ENCODE assay signal across 1 cellular context in the genomic region with DNA sequence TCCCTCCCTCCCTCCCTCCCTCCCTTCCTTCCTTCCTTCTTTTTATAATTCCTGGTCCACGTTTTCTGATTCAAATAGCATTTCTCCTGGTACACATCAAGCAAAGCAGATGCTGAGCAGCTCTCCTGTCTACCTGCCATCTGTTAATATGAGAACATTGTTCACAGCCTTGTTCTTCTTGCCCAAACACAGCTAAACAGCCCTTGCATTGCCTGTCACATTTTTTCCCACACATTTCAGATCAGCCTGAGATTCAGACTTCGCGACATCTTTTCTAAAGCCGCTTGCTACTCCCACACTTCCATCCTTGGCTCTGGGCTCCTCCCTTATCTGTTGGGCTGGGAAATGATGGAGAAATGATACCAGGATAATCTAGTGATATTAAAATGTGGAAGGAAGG.
TF ChIP-seq lines count a peak whose summit lies in the region.

No MANE protein-coding gene starts in this region.

TF ChIP-seq in GM23338, 12 proteins besides CTCF, POLR2A, EP300 and RAD21 (continued from another document):
- TF ChIP-seq, protein P1, sequence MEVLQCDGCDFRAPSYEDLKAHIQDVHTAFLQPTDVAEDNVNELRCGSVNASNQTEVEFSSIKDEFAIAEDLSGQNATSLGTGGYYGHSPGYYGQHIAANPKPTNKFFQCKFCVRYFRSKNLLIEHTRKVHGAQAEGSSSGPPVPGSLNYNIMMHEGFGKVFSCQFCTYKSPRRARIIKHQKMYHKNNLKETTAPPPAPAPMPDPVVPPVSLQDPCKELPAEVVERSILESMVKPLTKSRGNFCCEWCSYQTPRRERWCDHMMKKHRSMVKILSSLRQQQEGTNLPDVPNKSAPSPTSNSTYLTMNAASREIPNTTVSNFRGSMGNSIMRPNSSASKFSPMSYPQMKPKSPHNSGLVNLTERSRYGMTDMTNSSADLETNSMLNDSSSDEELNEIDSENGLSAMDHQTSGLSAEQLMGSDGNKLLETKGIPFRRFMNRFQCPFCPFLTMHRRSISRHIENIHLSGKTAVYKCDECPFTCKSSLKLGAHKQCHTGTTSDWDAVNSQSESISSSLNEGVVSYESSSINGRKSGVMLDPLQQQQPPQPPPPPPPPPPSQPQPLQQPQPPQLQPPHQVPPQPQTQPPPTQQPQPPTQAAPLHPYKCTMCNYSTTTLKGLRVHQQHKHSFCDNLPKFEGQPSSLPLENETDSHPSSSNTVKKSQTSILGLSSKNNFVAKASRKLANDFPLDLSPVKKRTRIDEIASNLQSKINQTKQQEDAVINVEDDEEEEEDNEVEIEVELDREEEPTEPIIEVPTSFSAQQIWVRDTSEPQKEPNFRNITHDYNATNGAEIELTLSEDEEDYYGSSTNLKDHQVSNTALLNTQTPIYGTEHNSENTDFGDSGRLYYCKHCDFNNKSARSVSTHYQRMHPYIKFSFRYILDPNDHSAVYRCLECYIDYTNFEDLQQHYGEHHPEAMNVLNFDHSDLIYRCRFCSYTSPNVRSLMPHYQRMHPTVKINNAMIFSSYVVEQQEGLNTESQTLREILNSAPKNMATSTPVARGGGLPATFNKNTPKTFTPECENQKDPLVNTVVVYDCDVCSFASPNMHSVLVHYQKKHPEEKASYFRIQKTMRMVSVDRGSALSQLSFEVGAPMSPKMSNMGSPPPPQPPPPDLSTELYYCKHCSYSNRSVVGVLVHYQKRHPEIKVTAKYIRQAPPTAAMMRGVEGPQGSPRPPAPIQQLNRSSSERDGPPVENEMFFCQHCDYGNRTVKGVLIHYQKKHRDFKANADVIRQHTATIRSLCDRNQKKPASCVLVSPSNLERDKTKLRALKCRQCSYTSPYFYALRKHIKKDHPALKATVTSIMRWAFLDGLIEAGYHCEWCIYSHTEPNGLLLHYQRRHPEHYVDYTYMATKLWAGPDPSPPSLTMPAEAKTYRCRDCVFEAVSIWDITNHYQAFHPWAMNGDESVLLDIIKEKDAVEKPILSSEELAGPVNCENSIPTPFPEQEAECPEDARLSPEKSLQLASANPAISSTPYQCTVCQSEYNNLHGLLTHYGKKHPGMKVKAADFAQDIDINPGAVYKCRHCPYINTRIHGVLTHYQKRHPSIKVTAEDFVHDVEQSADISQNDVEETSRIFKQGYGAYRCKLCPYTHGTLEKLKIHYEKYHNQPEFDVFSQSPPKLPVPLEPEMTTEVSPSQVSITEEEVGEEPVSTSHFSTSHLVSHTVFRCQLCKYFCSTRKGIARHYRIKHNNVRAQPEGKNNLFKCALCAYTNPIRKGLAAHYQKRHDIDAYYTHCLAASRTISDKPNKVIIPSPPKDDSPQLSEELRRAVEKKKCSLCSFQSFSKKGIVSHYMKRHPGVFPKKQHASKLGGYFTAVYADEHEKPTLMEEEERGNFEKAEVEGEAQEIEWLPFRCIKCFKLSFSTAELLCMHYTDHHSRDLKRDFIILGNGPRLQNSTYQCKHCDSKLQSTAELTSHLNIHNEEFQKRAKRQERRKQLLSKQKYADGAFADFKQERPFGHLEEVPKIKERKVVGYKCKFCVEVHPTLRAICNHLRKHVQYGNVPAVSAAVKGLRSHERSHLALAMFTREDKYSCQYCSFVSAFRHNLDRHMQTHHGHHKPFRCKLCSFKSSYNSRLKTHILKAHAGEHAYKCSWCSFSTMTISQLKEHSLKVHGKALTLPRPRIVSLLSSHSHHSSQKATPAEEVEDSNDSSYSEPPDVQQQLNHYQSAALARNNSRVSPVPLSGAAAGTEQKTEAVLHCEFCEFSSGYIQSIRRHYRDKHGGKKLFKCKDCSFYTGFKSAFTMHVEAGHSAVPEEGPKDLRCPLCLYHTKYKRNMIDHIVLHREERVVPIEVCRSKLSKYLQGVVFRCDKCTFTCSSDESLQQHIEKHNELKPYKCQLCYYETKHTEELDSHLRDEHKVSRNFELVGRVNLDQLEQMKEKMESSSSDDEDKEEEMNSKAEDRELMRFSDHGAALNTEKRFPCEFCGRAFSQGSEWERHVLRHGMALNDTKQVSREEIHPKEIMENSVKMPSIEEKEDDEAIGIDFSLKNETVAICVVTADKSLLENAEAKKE (CRISPR knock-in tag; IDR thresholded peaks at IDR 0.05), result no peak
- TF ChIP-seq CREB1 (CRISPR knock-in tag; IDR thresholded peaks at IDR 0.05; ENCODE audit: low read depth), result no peak
